ENCODE assay signal across 26 cellular contexts in the genomic region with DNA sequence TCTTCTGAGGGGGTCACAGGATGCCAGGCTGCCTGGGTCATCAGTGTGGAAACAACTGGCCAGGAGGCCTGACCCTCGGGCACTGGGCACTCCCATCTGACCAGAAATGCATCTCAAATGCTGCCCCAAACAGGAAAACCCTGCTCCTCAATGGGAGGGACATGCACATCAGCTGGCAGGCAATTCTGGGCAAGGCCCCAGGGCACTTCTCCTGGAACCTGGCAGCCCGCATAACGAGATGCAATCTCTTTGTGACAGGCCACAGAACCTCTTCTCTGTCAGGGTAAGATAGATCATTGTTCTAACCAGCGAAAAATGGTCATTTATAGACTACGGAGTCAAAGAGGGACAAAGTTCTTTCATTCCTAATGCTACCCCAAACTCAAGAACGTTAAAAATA.
DNase-seq lines count a peak whose midpoint lies in the region; FAIRE-seq and TF ChIP-seq lines count a peak whose summit lies in the region.
"Had no signal": no experiment of that assay in that cellular context is flagged by ENCODE, and none has a peak within 500 bp of the region (broad histone marks: within the 10 kb centered on the region; RNA-seq: fewer than 3 reads in every experiment).

No MANE protein-coding gene starts in this region.

- no peaks in the 10 kb centered on the region for H3K36me3 ChIP-seq in ovary
- H3K36me3 ChIP-seq: adrenal gland, gastroesophageal sphincter, HAP-1, tibial nerve had no signal

- H3K27ac ChIP-seq in RWPE1, result no peak overlapping the region
- H3K27ac ChIP-seq in ovary, result no peak overlapping the region
- H3K27ac ChIP-seq: adrenal gland, gastroesophageal sphincter, tibial nerve had no signal

- no peaks in the 10 kb centered on the region for H3K9me3 Mint-ChIP-seq in neural crest cell
- H3K9me3 Mint-ChIP-seq: activated naive CD4-positive, alpha-beta T cell treated with anti-CD3 and anti-CD28 coated beads for 36 hours; CD8-positive, alpha-beta memory T cell; naive thymus-derived CD8-positive, alpha-beta T cell had no signal

- peak overlapping the region; percentile 43 for H3K27ac Mint-ChIP-seq in neural crest cell (ENCODE audit: unreplicated experiment)
- H3K27ac Mint-ChIP-seq: activated CD4-positive, alpha-beta memory T cell treated with anti-CD3 and anti-CD28 coated beads, Interleukin-2, amount 10 ng/mL, durations not matched to agents 7 days and 5 days; activated naive CD4-positive, alpha-beta T cell treated with anti-CD3 and anti-CD28 coated beads for 36 hours; CD8-positive, alpha-beta memory T cell had no signal

- peak; percentile 82 for DNase-seq in ELF-1 (ENCODE audit: low read depth, low spot score)
- peak; percentile 39 for DNase-seq in NCI-H1092 treated with DMSO at 0.1 percent for 48 hours (lab: John Stamatoyannopoulos, UW)
- peak; percentile 26 for DNase-seq in RWPE1 (ENCODE audit: low spot score)
- no peak for DNase-seq in neural crest cell (ENCODE audit: low read depth, low spot score)
- no peak for DNase-seq in NCI-H524 treated with DMSO at 0.1 percent for 48 hours (lab: John Stamatoyannopoulos, UW)
- no peak for DNase-seq in ovary
- no peak for DNase-seq in GM12892 (ENCODE audit: insufficient read length)
- DNase-seq: activated CD4-positive, alpha-beta memory T cell treated with anti-CD3 and anti-CD28 coated beads, Interleukin-2, amount 10 ng/mL, durations not matched to agents 7 days and 5 days; activated CD4-positive, alpha-beta T cell treated with anti-CD3 and anti-CD28 coated beads for 1 hour; activated CD8-positive, alpha-beta memory T cell treated with anti-CD3 and anti-CD28 coated beads, Interleukin-2, amount 50 U/mL, for 4 hours; activated naive CD4-positive, alpha-beta T cell treated with anti-CD3 and anti-CD28 coated beads for 36 hours; CD8-positive, alpha-beta memory T cell; cerebellar nuclear complex; kidney glomerular epithelial cell; naive thymus-derived CD8-positive, alpha-beta T cell; NCI-H2227 treated with DMSO at 0.1 percent for 48 hours; NCI-H82; nucleus accumbens; OCI-M1; stimulated activated CD4-positive, alpha-beta T cell treated with anti-CD3 and anti-CD28 coated beads, Interleukin-4, amount 100 ng/mL, for 4 hours had no signal

- no peak for TF ChIP-seq EP300 in ovary (IDR thresholded peaks at IDR 0.05)

- H3K4me3 Mint-ChIP-seq in neural crest cell, result no peak overlapping the region
- H3K4me3 Mint-ChIP-seq: activated CD4-positive, alpha-beta memory T cell treated with anti-CD3 and anti-CD28 coated beads, Interleukin-2, amount 10 ng/mL, durations not matched to agents 7 days and 5 days; activated naive CD4-positive, alpha-beta T cell treated with anti-CD3 and anti-CD28 coated beads for 36 hours; CD8-positive, alpha-beta memory T cell; naive thymus-derived CD8-positive, alpha-beta T cell had no signal

- CTCF ChIA-PET in RWPE1 (lab: Yijun Ruan, JAX), result no interaction called here

- intact Hi-C loops in ovary (cut with DNase I), result no loop called here

- no peak for TF ChIP-seq POLR2A in ovary (IDR thresholded peaks at IDR 0.05)
- no peak for TF ChIP-seq POLR2A in GM12892 (IDR thresholded peaks at IDR 0.05; ENCODE audit: low read depth, low read length)

- FAIRE-seq in GM12892 (lab: Jason Lieb, UNC), result no peak
- FAIRE-seq: endothelial cell of umbilical vein had no signal

- no peaks in the 10 kb centered on the region for H3K27me3 ChIP-seq in ovary
- H3K27me3 ChIP-seq: adrenal gland, tibial nerve had no signal

- POLR2A ChIA-PET in RWPE1 (lab: Yijun Ruan, JAX; ENCODE audit: low non-redundant PET), result no interaction called here

- peaks cover 5% of the 10 kb centered on the region for H3K4me1 ChIP-seq in ovary (ENCODE audit: insufficient read depth)
- H3K4me1 ChIP-seq: gastroesophageal sphincter, HAP-1 had no signal

- no peaks in the 10 kb centered on the region for H3K9me3 ChIP-seq in ovary
- H3K9me3 ChIP-seq: adrenal gland, gastroesophageal sphincter, HAP-1, tibial nerve had no signal

- TF ChIP-seq CTCF in RWPE1 (conservative IDR thresholded peaks at IDR 0.05; ENCODE audit: low read depth) (no peak), neural crest cell (conservative IDR thresholded peaks at IDR 0.05) (no peak), ovary (IDR thresholded peaks at IDR 0.05) (no peak)

- H3K4me3 ChIP-seq in ovary, result no peak overlapping the region
- H3K4me3 ChIP-seq: adrenal gland, gastroesophageal sphincter, HAP-1, lung, tibial nerve had no signal

- no peaks in the 10 kb centered on the region for H3K27me3 Mint-ChIP-seq in neural crest cell (ENCODE audit: low read depth)
- H3K27me3 Mint-ChIP-seq: activated CD4-positive, alpha-beta memory T cell treated with anti-CD3 and anti-CD28 coated beads, Interleukin-2, amount 10 ng/mL, durations not matched to agents 7 days and 5 days; CD8-positive, alpha-beta memory T cell; naive thymus-derived CD8-positive, alpha-beta T cell had no signal

- H3K36me3 Mint-ChIP-seq in neural crest cell (ENCODE audit: low read depth), result no peaks in the 10 kb centered on the region
- H3K36me3 Mint-ChIP-seq: CD8-positive, alpha-beta memory T cell; naive thymus-derived CD8-positive, alpha-beta T cell had no signal

- 78 to 80% (median 78%) methylated on average over 6 of the region's 6 CpGs for WGBS in ovary, 3 donors

- H3K4me1 Mint-ChIP-seq in neural crest cell, result peaks cover 13% of the 10 kb centered on the region
- H3K4me1 Mint-ChIP-seq: activated CD4-positive, alpha-beta memory T cell treated with anti-CD3 and anti-CD28 coated beads, Interleukin-2, amount 10 ng/mL, durations not matched to agents 7 days and 5 days; CD8-positive, alpha-beta memory T cell; naive thymus-derived CD8-positive, alpha-beta T cell had no signal

Comparison
In these comparisons a context has a peak if more than half of its experiments do, and no peak if none do; other contexts are left out.
1. DNase-seq: peak in ELF-1 (single experiment), NCI-H1092 treated with DMSO at 0.1 percent for 48 hours (single experiment) and RWPE1 (single experiment); none in neural crest cell (single experiment), NCI-H524 treated with DMSO at 0.1 percent for 48 hours (single experiment), ovary (0 of 5) and GM12892 (single experiment).